In genomic region chr15:67115567-67115966, GRCh38 we compare ENCODE assay signal across 12 cellular contexts. TPM values are rescaled to one million over a fixed set of nuclear protein-coding genes. Genes with fewer than 3 reads are reported as not detected.
DNase-seq lines count a peak whose midpoint lies in the region; ATAC-seq and TF ChIP-seq lines count a peak whose summit lies in the region.
"Had no signal": no experiment of that assay in that cellular context is flagged by ENCODE, and none has a peak within 500 bp of the region (broad histone marks: within the 10 kb centered on the region; RNA-seq: fewer than 3 reads in every experiment).

No MANE protein-coding gene starts in this region.

- H3K23ac ChIP-seq in trophoblast cell (ENCODE audit: low read length): no peak overlapping the region

- WGBS in body of pancreas, 2 donors: 78 to 100% methylated on average over 1 to 2 of the region's 2 CpGs
- no CpG with 5 or more reads among the region's 2 CpGs for WGBS in trophoblast cell (ENCODE audit: extremely low coverage, insufficient coverage, insufficient read length)

- peak overlapping the region; percentile 92 to 95 (median 92) for H3K27ac Mint-ChIP-seq in CD4-positive, CD25-positive, alpha-beta regulatory T cell
- H3K27ac Mint-ChIP-seq in IgD-negative memory B cell: peak overlapping the region; percentile 63 to 98 (median 81)

- H3K36me3 Mint-ChIP-seq in CD4-positive, CD25-positive, alpha-beta regulatory T cell: peaks cover 16% of the 10 kb centered on the region
- peaks cover 3% of the 10 kb centered on the region for H3K36me3 Mint-ChIP-seq in IgD-negative memory B cell

- no peak overlapping the region for H3K14ac ChIP-seq in trophoblast cell (ENCODE audit: low read length)

- H3K27me3 Mint-ChIP-seq in CD4-positive, CD25-positive, alpha-beta regulatory T cell: no peaks in the 10 kb centered on the region
- peaks cover 3% of the 10 kb centered on the region for H3K27me3 Mint-ChIP-seq in IgD-negative memory B cell

- H3K36me3 ChIP-seq in CD4-positive, CD25-positive, alpha-beta regulatory T cell (ENCODE audit: control insufficient read depth, insufficient read depth, low read length): no peaks in the 10 kb centered on the region
- H3K36me3 ChIP-seq in body of pancreas (replicated peaks in 1 of 2; ENCODE audit: insufficient read depth in 1 of 2, low read depth in 2 of 2): no peaks in the 10 kb centered on the region
- H3K36me3 ChIP-seq in trophoblast cell (ENCODE audit: control insufficient read depth in 1 of 2, insufficient read depth in 2 of 2, low read length in 2 of 2): peaks cover 0 to 5% of the 10 kb centered on the region in 2 experiments
- H3K36me3 ChIP-seq: adrenal gland, heart right ventricle had no signal

- DNase-seq in CD4-positive, CD25-positive, alpha-beta regulatory T cell: no peak
- DNase-seq in body of pancreas (no peak), trophoblast cell (no peak), epidermal melanocyte (ENCODE audit: insufficient read length, low spot score) (no peak), retina (no peak)
- DNase-seq: adrenal gland, heart right ventricle, mammary epithelial cell, NCI-H345 had no signal

- H2BK12ac ChIP-seq in trophoblast cell (ENCODE audit: low read length): no peak overlapping the region

- no peak overlapping the region for H2BK5ac ChIP-seq in trophoblast cell (ENCODE audit: low read depth, low read length, poor library complexity)

- TF ChIP-seq CTCF in body of pancreas (IDR thresholded peaks at IDR 0.05): no peak

- H4K91ac ChIP-seq in trophoblast cell (ENCODE audit: low read depth, low read length): no peak overlapping the region

- peak overlapping the region; percentile 48 for H3K27ac ChIP-seq in CD4-positive, CD25-positive, alpha-beta regulatory T cell (ENCODE audit: insufficient read depth, low read length, poor library complexity, severe bottlenecking)
- H3K27ac ChIP-seq in body of pancreas (peak overlapping the region; percentile 14 to 40 (median 30)), trophoblast cell (ENCODE audit: low read depth, low read length) (no peak overlapping the region)
- H3K27ac ChIP-seq: adrenal gland had no signal

- H2AFZ ChIP-seq in trophoblast cell (ENCODE audit: insufficient read depth, low read length, poor library complexity): no peak overlapping the region

- peaks cover 0 to 4% of the 10 kb centered on the region in 2 experiments for H3K9me3 ChIP-seq in CD4-positive, CD25-positive, alpha-beta regulatory T cell (ENCODE audit: control insufficient read depth in 2 of 2, low read length in 2 of 2)
- no peaks in the 10 kb centered on the region for H3K9me3 ChIP-seq in body of pancreas
- no peaks in the 10 kb centered on the region for H3K9me3 ChIP-seq in trophoblast cell (ENCODE audit: insufficient read depth, low read depth, low read length)
- H3K9me3 ChIP-seq: adrenal gland had no signal

- peaks cover 11% of the 10 kb centered on the region for H3K79me1 ChIP-seq in trophoblast cell (ENCODE audit: low read length)

- H3K79me2 ChIP-seq in trophoblast cell (ENCODE audit: control insufficient read depth, insufficient read depth, low read length, poor library complexity): no peaks in the 10 kb centered on the region

- TF ChIP-seq POLR2A in body of pancreas (IDR thresholded peaks at IDR 0.05): no peak

- H2AK5ac ChIP-seq in trophoblast cell (ENCODE audit: low read length): no peak overlapping the region

- no peak overlapping the region for H3K4ac ChIP-seq in trophoblast cell (ENCODE audit: low read depth, low read length)

- peaks cover 76% of the 10 kb centered on the region for H3K4me1 ChIP-seq in CD4-positive, CD25-positive, alpha-beta regulatory T cell (ENCODE audit: control insufficient read depth, insufficient read depth, low read length, poor library complexity, severe bottlenecking)
- peaks cover 54% of the 10 kb centered on the region for H3K4me1 ChIP-seq in body of pancreas
- peaks cover 33 to 47% of the 10 kb centered on the region in 2 experiments for H3K4me1 ChIP-seq in trophoblast cell (ENCODE audit: control insufficient read depth in 1 of 2, insufficient read depth in 2 of 2, low read length in 2 of 2)

- H3K27me3 ChIP-seq in CD4-positive, CD25-positive, alpha-beta regulatory T cell (ENCODE audit: control insufficient read depth, insufficient read depth, low read length): no peaks in the 10 kb centered on the region
- H3K27me3 ChIP-seq in body of pancreas: no peaks in the 10 kb centered on the region
- no peaks in the 10 kb centered on the region for H3K27me3 ChIP-seq in trophoblast cell (ENCODE audit: insufficient read depth, low read length)
- H3K27me3 ChIP-seq: adrenal gland, heart right ventricle had no signal

- intact Hi-C loops in body of pancreas (cut with DNase I): no loop called here

- peak overlapping the region; percentile 38 for H3K4me3 ChIP-seq in CD4-positive, CD25-positive, alpha-beta regulatory T cell (ENCODE audit: low read depth, low read length)
- H3K4me3 ChIP-seq in body of pancreas: no peak overlapping the region
- H3K4me3 ChIP-seq in trophoblast cell (ENCODE audit: low read depth, low read length): no peak overlapping the region
- H3K4me3 ChIP-seq: adrenal gland, heart right ventricle had no signal

- H3K9me3 Mint-ChIP-seq in CD4-positive, CD25-positive, alpha-beta regulatory T cell: peaks cover 0 to 8% (median 1%) of the 10 kb centered on the region in 7 donors
- H3K9me3 Mint-ChIP-seq in IgD-negative memory B cell: peaks cover 0 to 1% (median 0%) of the 10 kb centered on the region in 3 donors

- peak in 1 of 2 donors; percentile 8 for ATAC-seq in CD4-positive, CD25-positive, alpha-beta regulatory T cell (ENCODE audit: low read depth in 2 of 2)
- ATAC-seq in body of pancreas (peak; percentile 8), HG03565 (IDR thresholded peaks at IDR 0.05; ENCODE audit: unreplicated experiment) (no peak)
- ATAC-seq: Right ventricle myocardium inferior had no signal

- H3K4me3 Mint-ChIP-seq in CD4-positive, CD25-positive, alpha-beta regulatory T cell: peak overlapping the region; percentile 34 to 79 (median 58)
- H3K4me3 Mint-ChIP-seq in IgD-negative memory B cell: peak overlapping the region; percentile 2 to 85 (median 12)

- H4K12ac ChIP-seq in trophoblast cell (ENCODE audit: low read depth, low read length): no peak overlapping the region

- H3K4me2 ChIP-seq in trophoblast cell (ENCODE audit: low read length): no peak overlapping the region

- H3K4me1 Mint-ChIP-seq in CD4-positive, CD25-positive, alpha-beta regulatory T cell: peaks cover 34 to 93% (median 78%) of the 10 kb centered on the region in 4 donors
- H3K4me1 Mint-ChIP-seq in IgD-negative memory B cell: peaks cover 59 to 80% (median 69%) of the 10 kb centered on the region in 3 donors

- H4K8ac ChIP-seq in trophoblast cell (ENCODE audit: low read depth, low read length): no peak overlapping the region

- peak overlapping the region; percentile 4 for H3K18ac ChIP-seq in trophoblast cell (ENCODE audit: low read length)

- H2BK120ac ChIP-seq in trophoblast cell (ENCODE audit: insufficient read depth, low read length, poor library complexity): no peak overlapping the region

- H3K9ac ChIP-seq in trophoblast cell (ENCODE audit: low read length): no peak overlapping the region

RNA-seq across cellular contexts. Expression of gene SMAD3, which starts 50.2 kb away (rescaled TPM):
- total RNA-seq in CD4-positive, CD25-positive, alpha-beta regulatory T cell: 76.6 TPM
- 10 to 100 TPM; 12.0 to 17.0 (median 14.5) TPM for polyA plus RNA-seq in CD4-positive, CD25-positive, alpha-beta regulatory T cell
- 32.4 TPM for polyA plus RNA-seq in IgD-negative memory B cell
- 10 to 100 TPM; 19.7 to 52.4 TPM for total RNA-seq in body of pancreas
- 49.5 and 54.4 TPM in 2 replicates for polyA plus RNA-seq in trophoblast cell (2013)
